8 cellular contexts compared by ENCODE assay signal in the genomic region with DNA sequence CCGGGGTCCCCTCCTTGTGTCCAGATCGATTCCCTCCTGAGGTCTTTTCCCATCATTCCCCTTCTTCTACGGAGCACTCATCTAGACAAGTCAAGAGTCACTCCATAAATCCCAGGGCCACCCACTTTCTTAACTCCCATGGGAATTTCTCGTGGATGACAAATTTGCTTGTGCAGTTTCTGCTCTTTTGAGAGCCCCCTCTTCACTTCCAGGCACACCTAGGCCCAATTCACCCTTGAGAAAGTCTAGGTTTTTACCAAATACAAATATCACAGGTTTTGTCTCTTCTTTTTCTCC. TPM values are rescaled to one million over a fixed set of nuclear protein-coding genes. Genes with fewer than 3 reads are reported as not detected.
DNase-seq lines count a peak whose midpoint lies in the region; ATAC-seq, FAIRE-seq and TF ChIP-seq lines count a peak whose summit lies in the region.

No MANE protein-coding gene starts in this region.

- H3K9ac ChIP-seq in BLaER1 treated with 17β-estradiol and CSF1 and Interleukin-3, amounts not matched to agents 10 nM and 100 nM = peak overlapping the region; percentile 95 to 99 (median 97)

- no peaks in the 10 kb centered on the region for H3K9me3 ChIP-seq in BLaER1 treated with 17β-estradiol and CSF1 and Interleukin-3, amounts not matched to agents 10 nM and 100 nM (replicated peaks in 1 of 11)
- H3K9me3 ChIP-seq in MG63 = no peaks in the 10 kb centered on the region
- H3K9me3 ChIP-seq in ectodermal cell (ENCODE audit: control insufficient read depth, low read length) = no peaks in the 10 kb centered on the region

- no peaks in the 10 kb centered on the region for H3K9me3 Mint-ChIP-seq in nephron progenitor cell

- no peak for DNase-seq in MG63
- DNase-seq in nephron progenitor cell = no peak
- DNase-seq in frontal cortex (ENCODE audit: low spot score in 2 of 2) = no peak
- DNase-seq in NCI-H1105 treated with DMSO at 0.1 percent for 48 hours (lab: John Stamatoyannopoulos, UW) = no peak
- DNase-seq in activated CD4-positive, alpha-beta T cell treated with anti-CD3 and anti-CD28 coated beads, Interleukin-2, amount 50 U/mL, for 4 hours = no peak

- H4K20me1 ChIP-seq in BLaER1 treated with 17β-estradiol and CSF1 and Interleukin-3, amounts not matched to agents 10 nM and 100 nM = peaks cover 0 to 17% (median 0%) of the 10 kb centered on the region in 11 experiments; a peak in 5 of 22 replicates

- peaks cover 22% of the 10 kb centered on the region for H3K4me1 Mint-ChIP-seq in nephron progenitor cell

- no peak for TF ChIP-seq CTCF in nephron progenitor cell (IDR thresholded peaks at IDR 0.05)

- no peaks in the 10 kb centered on the region for H3K27me3 ChIP-seq in BLaER1 treated with 17β-estradiol and CSF1 and Interleukin-3, amounts not matched to agents 10 nM and 100 nM
- H3K27me3 ChIP-seq in MG63 (no peaks in the 10 kb centered on the region), ectodermal cell (ENCODE audit: control insufficient read depth, insufficient read depth, low read length, poor library complexity, severe bottlenecking) (no peaks in the 10 kb centered on the region)

- H3K36me3 Mint-ChIP-seq in nephron progenitor cell (ENCODE audit: low read depth) = peaks cover 44% of the 10 kb centered on the region

- H3K4me3 Mint-ChIP-seq in nephron progenitor cell = peak overlapping the region; percentile 92

- H3K4me3 ChIP-seq in BLaER1 treated with 17β-estradiol and CSF1 and Interleukin-3, amounts not matched to agents 10 nM and 100 nM = peak overlapping the region; percentile 74 to 98 (median 91)
- H3K4me3 ChIP-seq in MG63 (peak overlapping the region; percentile 96), ectodermal cell (ENCODE audit: insufficient read depth, low read depth, low read length) (peak overlapping the region; percentile 83)

- peaks cover 67 to 74% (median 71%) of the 10 kb centered on the region in 11 experiments for H3K36me3 ChIP-seq in BLaER1 treated with 17β-estradiol and CSF1 and Interleukin-3, amounts not matched to agents 10 nM and 100 nM
- H3K36me3 ChIP-seq in MG63 = peaks cover 45% of the 10 kb centered on the region
- peaks cover 24% of the 10 kb centered on the region for H3K36me3 ChIP-seq in ectodermal cell (ENCODE audit: control insufficient read depth, insufficient read depth, low read length)

- no peak for FAIRE-seq in frontal cortex (lab: Jason Lieb, UNC)

- WGBS in ectodermal cell, 2 experiments = 4 to 9% methylated on average over 4 of the region's 4 CpGs

- no peaks in the 10 kb centered on the region for H3K27me3 Mint-ChIP-seq in nephron progenitor cell (ENCODE audit: low read depth, poor library complexity)

- H3K27ac ChIP-seq in BLaER1 treated with 17β-estradiol and CSF1 and Interleukin-3, amounts not matched to agents 10 nM and 100 nM = peak overlapping the region; percentile 84 to 96 (median 92)
- H3K27ac ChIP-seq in ectodermal cell (ENCODE audit: insufficient read depth, low read depth, low read length, poor library complexity, severe bottlenecking) = peak overlapping the region; percentile 38

- peak overlapping the region; percentile 91 for H3K27ac Mint-ChIP-seq in nephron progenitor cell

- H3K4me1 ChIP-seq in BLaER1 treated with 17β-estradiol and CSF1 and Interleukin-3, amounts not matched to agents 10 nM and 100 nM = peaks cover 21 to 32% (median 24%) of the 10 kb centered on the region in 10 experiments
- H3K4me1 ChIP-seq in ectodermal cell (ENCODE audit: control insufficient read depth, insufficient read depth, low read length) = peaks cover 7% of the 10 kb centered on the region

- ATAC-seq in GM21619 (IDR thresholded peaks at IDR 0.05; ENCODE audit: unreplicated experiment) = no peak

- peak overlapping the region; percentile 81 to 98 (median 93) for H3K4me2 ChIP-seq in BLaER1 treated with 17β-estradiol and CSF1 and Interleukin-3, amounts not matched to agents 10 nM and 100 nM

RNA-seq across cellular contexts. Expression of a gene that starts 0.5 kb away (rescaled TPM):
- 161 and 244 TPM in 2 replicates for total RNA-seq in MG63 (2014; rRNA removed; shearing (Covaris generic); ENCODE audit: low replicate concordance)
- 68.8 TPM for polyA plus RNA-seq in ectodermal cell (2013, experiment 1 of 4)
- 73.8 TPM for polyA plus RNA-seq in ectodermal cell (2013, experiment 2 of 4)
- polyA plus RNA-seq in ectodermal cell (2013, experiment 3 of 4) = 50.7 TPM
- 61.0 TPM for polyA plus RNA-seq in ectodermal cell (2013, experiment 4 of 4)
- total RNA-seq in frontal cortex = 42.0 TPM

RNA-seq across cellular contexts. Expression of a gene that starts 7.2 kb away (rescaled TPM):
- total RNA-seq in MG63 (2014; rRNA removed; shearing (Covaris generic); ENCODE audit: low replicate concordance) = not detected in 2 replicates
- not detected for polyA plus RNA-seq in ectodermal cell (2013, experiment 1 of 4)
- polyA plus RNA-seq in ectodermal cell (2013, experiment 2 of 4) = not detected
- polyA plus RNA-seq in ectodermal cell (2013, experiment 3 of 4) = not detected
- not detected for polyA plus RNA-seq in ectodermal cell (2013, experiment 4 of 4)
- total RNA-seq in frontal cortex = not detected

RNA-seq across cellular contexts. Expression of a gene that starts 12.3 kb away (rescaled TPM):
- total RNA-seq in MG63 (2014; rRNA removed; shearing (Covaris generic); ENCODE audit: low replicate concordance) = 3.3 TPM in 1 of 2 replicates, not detected in the other
- polyA plus RNA-seq in ectodermal cell (2013, experiment 1 of 4) = 1.1 TPM
- polyA plus RNA-seq in ectodermal cell (2013, experiment 2 of 4) = 1.5 TPM
- polyA plus RNA-seq in ectodermal cell (2013, experiment 3 of 4) = 1.3 TPM
- 1.3 TPM for polyA plus RNA-seq in ectodermal cell (2013, experiment 4 of 4)
- 0.41 TPM for total RNA-seq in frontal cortex

RNA-seq across cellular contexts. Expression of a gene that starts 13.6 kb away (rescaled TPM):
- total RNA-seq in MG63 (2014; rRNA removed; shearing (Covaris generic); ENCODE audit: low replicate concordance) = 17.2 and 33.1 TPM in 2 replicates
- 8.2 TPM for polyA plus RNA-seq in ectodermal cell (2013, experiment 1 of 4)
- 9.3 TPM for polyA plus RNA-seq in ectodermal cell (2013, experiment 2 of 4)
- polyA plus RNA-seq in ectodermal cell (2013, experiment 3 of 4) = 4.6 TPM
- polyA plus RNA-seq in ectodermal cell (2013, experiment 4 of 4) = 6.4 TPM
- total RNA-seq in frontal cortex = 18.3 TPM

RNA-seq across cellular contexts. Expression of a gene that starts 22.3 kb away (rescaled TPM):
- 29.2 and 31.9 TPM in 2 replicates for total RNA-seq in MG63 (2014; rRNA removed; shearing (Covaris generic); ENCODE audit: low replicate concordance)
- 35.0 TPM for polyA plus RNA-seq in ectodermal cell (2013, experiment 1 of 4)
- 31.8 TPM for polyA plus RNA-seq in ectodermal cell (2013, experiment 2 of 4)
- 23.3 TPM for polyA plus RNA-seq in ectodermal cell (2013, experiment 3 of 4)
- polyA plus RNA-seq in ectodermal cell (2013, experiment 4 of 4) = 29.1 TPM
- 28.5 TPM for total RNA-seq in frontal cortex
